Comparison of ENCODE assay signal across 11 cellular contexts in genomic region chr16:11084484-11085024, GRCh38.
DNase-seq lines count a peak whose midpoint lies in the region; ATAC-seq, FAIRE-seq and TF ChIP-seq lines count a peak whose summit lies in the region.
"Had no signal": no experiment of that assay in that cellular context is flagged by ENCODE, and none has a peak within 500 bp of the region (broad histone marks: within the 10 kb centered on the region; RNA-seq: fewer than 3 reads in every experiment).

No MANE protein-coding gene starts in this region.

- H3K36me3 ChIP-seq in kidney (ENCODE audit: control insufficient read depth in 1 of 2, insufficient read depth in 2 of 2, low read length in 2 of 2) (peaks cover 0 to 2% of the 10 kb centered on the region in 2 donors), stomach (peaks cover 0 to 27% (median 12%) of the 10 kb centered on the region in 4 donors), suprapubic skin (peaks cover 10% of the 10 kb centered on the region), testis (ENCODE audit: low read depth, missing control alignments) (no peaks in the 10 kb centered on the region)

- peak; percentile 30 for ATAC-seq in activated T-helper 17 cell treated with anti-CD3 and anti-CD28 coated beads, Interleukin-2, amount 50 U/mL, for 72 hours (replicated peaks)

- no peaks in the 10 kb centered on the region for H3K9me3 Mint-ChIP-seq in activated T-cell treated with anti-CD3 and anti-CD28 coated beads, Interleukin-2, amount 50 U/mL, for 24 hours
- H3K9me3 Mint-ChIP-seq in activated T-helper 17 cell treated with anti-CD3 and anti-CD28 coated beads, Interleukin-2, amount 50 U/mL, for 72 hours, result no peaks in the 10 kb centered on the region

- peaks cover 22 to 36% of the 10 kb centered on the region in 2 donors for H3K4me1 ChIP-seq in kidney (ENCODE audit: control insufficient read depth in 1 of 2, insufficient read depth in 1 of 2, low read depth in 1 of 2, low read length in 2 of 2)
- H3K4me1 ChIP-seq in stomach, result peaks cover 6 to 68% (median 32%) of the 10 kb centered on the region in 4 donors
- peaks cover 8% of the 10 kb centered on the region for H3K4me1 ChIP-seq in suprapubic skin
- H3K4me1 ChIP-seq in testis, result no peaks in the 10 kb centered on the region

- no peak for TF ChIP-seq EP300 in stomach (IDR thresholded peaks at IDR 0.05)
- no peak for TF ChIP-seq EP300 in suprapubic skin (IDR thresholded peaks at IDR 0.05)

- TF ChIP-seq CTCF in kidney (IDR thresholded peaks at IDR 0.05; ENCODE audit: borderline replicate concordance, extremely low read depth, insufficient read depth), result no peak
- TF ChIP-seq CTCF in stomach (IDR thresholded peaks at IDR 0.05), result no peak
- TF ChIP-seq CTCF in suprapubic skin (IDR thresholded peaks at IDR 0.05), result no peak
- TF ChIP-seq CTCF in testis (IDR thresholded peaks at IDR 0.05), result no peak

- TF ChIP-seq POLR2A in stomach (IDR thresholded peaks at IDR 0.05) (no peak), suprapubic skin (IDR thresholded peaks at IDR 0.05) (no peak), testis (IDR thresholded peaks at IDR 0.05) (no peak)

- peaks cover 61% of the 10 kb centered on the region for H3K36me3 Mint-ChIP-seq in activated T-cell treated with anti-CD3 and anti-CD28 coated beads, Interleukin-2, amount 50 U/mL, for 24 hours (ENCODE audit: low read depth)
- H3K36me3 Mint-ChIP-seq in activated T-helper 17 cell treated with anti-CD3 and anti-CD28 coated beads, Interleukin-2, amount 50 U/mL, for 72 hours (ENCODE audit: low read depth), result peaks cover 13% of the 10 kb centered on the region

- no peak overlapping the region for H3K9ac ChIP-seq in kidney (ENCODE audit: low read length in 2 of 2)
- H3K9ac ChIP-seq: BLaER1 treated with 17β-estradiol and CSF1 and Interleukin-3, amounts not matched to agents 10 nM and 100 nM had no signal

- no peaks in the 10 kb centered on the region for H3K27me3 ChIP-seq in stomach
- no peaks in the 10 kb centered on the region for H3K27me3 ChIP-seq in suprapubic skin
- no peaks in the 10 kb centered on the region for H3K27me3 ChIP-seq in testis
- H3K27me3 ChIP-seq: BLaER1 treated with 17β-estradiol and CSF1 and Interleukin-3, amounts not matched to agents 10 nM and 100 nM had no signal

- H3K9me3 ChIP-seq in kidney (ENCODE audit: control insufficient read depth in 1 of 2, low read length in 2 of 2) (no peaks in the 10 kb centered on the region), stomach (no peaks in the 10 kb centered on the region), suprapubic skin (no peaks in the 10 kb centered on the region), testis (no peaks in the 10 kb centered on the region)
- H3K9me3 ChIP-seq: BLaER1 treated with 17β-estradiol and CSF1 and Interleukin-3, amounts not matched to agents 10 nM and 100 nM had no signal

- H3K4me1 Mint-ChIP-seq in activated T-cell treated with anti-CD3 and anti-CD28 coated beads, Interleukin-2, amount 50 U/mL, for 24 hours (ENCODE audit: low read depth), result peaks cover 85% of the 10 kb centered on the region
- peaks cover 21% of the 10 kb centered on the region for H3K4me1 Mint-ChIP-seq in activated T-helper 17 cell treated with anti-CD3 and anti-CD28 coated beads, Interleukin-2, amount 50 U/mL, for 72 hours

- FAIRE-seq in kidney (lab: Jason Lieb, UNC), result no peak
- FAIRE-seq: bronchial epithelial cell had no signal

- 63 to 82% (median 73%) methylated on average over 13 of the region's 13 CpGs for WGBS in stomach, 5 donors
- WGBS in suprapubic skin, result 79% methylated on average over 13 of the region's 13 CpGs
- 79 to 87% methylated on average over 13 of the region's 13 CpGs for WGBS in testis, 2 donors

- H3K27me3 Mint-ChIP-seq in activated T-cell treated with anti-CD3 and anti-CD28 coated beads, Interleukin-2, amount 50 U/mL, for 24 hours, result no peaks in the 10 kb centered on the region
- no peaks in the 10 kb centered on the region for H3K27me3 Mint-ChIP-seq in activated T-helper 17 cell treated with anti-CD3 and anti-CD28 coated beads, Interleukin-2, amount 50 U/mL, for 72 hours

- peak overlapping the region; percentile 47 for H3K27ac Mint-ChIP-seq in activated T-cell treated with anti-CD3 and anti-CD28 coated beads, Interleukin-2, amount 50 U/mL, for 24 hours
- peak overlapping the region; percentile 82 for H3K27ac Mint-ChIP-seq in activated T-helper 17 cell treated with anti-CD3 and anti-CD28 coated beads, Interleukin-2, amount 50 U/mL, for 72 hours

- H3K27ac ChIP-seq in kidney (ENCODE audit: low read depth in 2 of 2, low read length in 2 of 2) (peak overlapping the region; percentile 45 to 49), stomach (peak overlapping the region in 4 of 5 donors; percentile 24 to 79 (median 56)), suprapubic skin (no peak overlapping the region), testis (no peak overlapping the region)

- peak; percentile 23 for DNase-seq in activated T-cell treated with anti-CD3 and anti-CD28 coated beads, Interleukin-2, amount 50 U/mL, for 24 hours
- DNase-seq in activated T-cell treated with anti-CD3 and anti-CD28 coated beads for 4 hours (no peak), kidney (no peak), stomach (no peak), suprapubic skin (ENCODE audit: low spot score in 2 of 2) (no peak), COR-L47 (lab: John Stamatoyannopoulos, UW) (no peak), testis (no peak)
- DNase-seq: NCI-H345 had no signal

- intact Hi-C loops in kidney (cut with DNase I), result no loop called here
- intact Hi-C loops in stomach (cut with DNase I; ENCODE audit: low total_unique reads), result no loop called here
- intact Hi-C loops in testis (cut with DNase I; ENCODE audit: low total_unique reads), result no loop called here

- no peak overlapping the region for H3K4me3 Mint-ChIP-seq in activated T-cell treated with anti-CD3 and anti-CD28 coated beads, Interleukin-2, amount 50 U/mL, for 24 hours
- H3K4me3 Mint-ChIP-seq in activated T-helper 17 cell treated with anti-CD3 and anti-CD28 coated beads, Interleukin-2, amount 50 U/mL, for 72 hours, result peak overlapping the region; percentile 15

- H3K4me3 ChIP-seq in kidney (ENCODE audit: low read length in 2 of 2) (no peak overlapping the region), stomach (no peak overlapping the region), suprapubic skin (no peak overlapping the region), testis (no peak overlapping the region)
- H3K4me3 ChIP-seq: BLaER1 treated with 17β-estradiol and CSF1 and Interleukin-3, amounts not matched to agents 10 nM and 100 nM had no signal

Comparison
In these comparisons a context has a peak if more than half of its experiments do, and no peak if none do; other contexts are left out.
1. H3K27ac ChIP-seq: peak in kidney (2 of 2) and stomach (4 of 5); none in suprapubic skin (single experiment) and testis (0 of 2).